ENCODE assay signal across 18 cellular contexts in genomic region chr4:161160718-161161117, GRCh38.
DNase-seq lines count a peak whose midpoint lies in the region; ATAC-seq and TF ChIP-seq lines count a peak whose summit lies in the region.
"Had no signal": no experiment of that assay in that cellular context is flagged by ENCODE, and none has a peak within 500 bp of the region (broad histone marks: within the 10 kb centered on the region; RNA-seq: fewer than 3 reads in every experiment).

No MANE protein-coding gene starts in this region.

- H3K4me3 ChIP-seq in neural progenitor cell (no peak overlapping the region), colonic mucosa (no peak overlapping the region)
- H3K4me3 ChIP-seq: BLaER1 treated with 17β-estradiol and CSF1 and Interleukin-3, amounts not matched to agents 10 nM and 100 nM had no signal

- POLR2A ChIA-PET in WTC11 (lab: Charles Lee) = no interaction called here

- H3K27me3 Mint-ChIP-seq in WTC11 (ENCODE audit: low read depth) (no peaks in the 10 kb centered on the region), neural progenitor cell (ENCODE audit: insufficient read depth, low read depth) (peaks cover 2% of the 10 kb centered on the region)
- H3K27me3 Mint-ChIP-seq: CD4-positive, alpha-beta T cell; CD8-positive, alpha-beta memory T cell had no signal

- H3K36me3 Mint-ChIP-seq in WTC11 (no peaks in the 10 kb centered on the region), neural progenitor cell (no peaks in the 10 kb centered on the region)
- H3K36me3 Mint-ChIP-seq: CD14-positive monocyte; CD8-positive, alpha-beta memory T cell had no signal

- H4K20me1 ChIP-seq in neural progenitor cell (ENCODE audit: low read depth) = no peaks in the 10 kb centered on the region
- H4K20me1 ChIP-seq: BLaER1 treated with 17β-estradiol and CSF1 and Interleukin-3, amounts not matched to agents 10 nM and 100 nM had no signal

- TF ChIP-seq CTCF in WTC11 (IDR thresholded peaks at IDR 0.05) = no peak
- no peak for TF ChIP-seq CTCF in neural progenitor cell (IDR thresholded peaks at IDR 0.05)
- no peak for TF ChIP-seq CTCF in colonic mucosa (IDR thresholded peaks at IDR 0.05)

- H3K27me3 ChIP-seq in neural progenitor cell (no peaks in the 10 kb centered on the region), colonic mucosa (no peaks in the 10 kb centered on the region)
- H3K27me3 ChIP-seq: BE2C; BLaER1 treated with 17β-estradiol and CSF1 and Interleukin-3, amounts not matched to agents 10 nM and 100 nM had no signal

- peaks cover 38% of the 10 kb centered on the region for H3K4me1 Mint-ChIP-seq in WTC11
- no peaks in the 10 kb centered on the region for H3K4me1 Mint-ChIP-seq in neural progenitor cell
- H3K4me1 Mint-ChIP-seq: CD14-positive monocyte; CD8-positive, alpha-beta memory T cell had no signal

- H3K4me1 ChIP-seq in neural progenitor cell = peaks cover 10% of the 10 kb centered on the region
- no peaks in the 10 kb centered on the region for H3K4me1 ChIP-seq in colonic mucosa
- H3K4me1 ChIP-seq: BE2C; BLaER1 treated with 17β-estradiol and CSF1 and Interleukin-3, amounts not matched to agents 10 nM and 100 nM had no signal

- H3K36me3 ChIP-seq in neural progenitor cell (no peaks in the 10 kb centered on the region), colonic mucosa (no peaks in the 10 kb centered on the region)
- H3K36me3 ChIP-seq: BE2C; BLaER1 treated with 17β-estradiol and CSF1 and Interleukin-3, amounts not matched to agents 10 nM and 100 nM had no signal

- H3K4me3 Mint-ChIP-seq in WTC11 (no peak overlapping the region), neural progenitor cell (no peak overlapping the region)
- H3K4me3 Mint-ChIP-seq: CD14-positive monocyte; CD4-positive, alpha-beta T cell; CD8-positive, alpha-beta memory T cell had no signal

- CTCF ChIA-PET in WTC11 (lab: Charles Lee) = interaction anchor here (0.9 kb wide), 1 partner anchor 28 kb away, joined by 3 read pairs; no protein-coding TSS in a partner anchor

- H2AFZ ChIP-seq in neural progenitor cell (replicated peaks) = no peak overlapping the region

- H3K27ac Mint-ChIP-seq in WTC11 (no peak overlapping the region), neural progenitor cell (no peak overlapping the region)
- H3K27ac Mint-ChIP-seq: CD14-positive monocyte; CD4-positive, alpha-beta T cell had no signal

- H3K9ac ChIP-seq in neural progenitor cell (no peak overlapping the region), colonic mucosa (ENCODE audit: low read depth in 2 of 2, low read length in 2 of 2) (no peak overlapping the region)
- H3K9ac ChIP-seq: BLaER1 treated with 17β-estradiol and CSF1 and Interleukin-3, amounts not matched to agents 10 nM and 100 nM had no signal

- DNase-seq in NCI-H82 (lab: John Stamatoyannopoulos, UW) = peak; percentile 63
- no peak for DNase-seq in NCI-H82 treated with DMSO at 0.1 percent for 48 hours (lab: John Stamatoyannopoulos, UW; ENCODE audit: unreplicated experiment)
- DNase-seq in WTC11 (ENCODE audit: low spot score) = no peak
- peak; percentile 19 for DNase-seq in neural progenitor cell (ENCODE audit: low spot score)
- no peak for DNase-seq in colonic mucosa
- DNase-seq: ACHN; AML-193; BE2C; CD4-positive, alpha-beta T cell; CD8-positive, alpha-beta memory T cell; DMS153; DND-41; H7; HCEC 1CT had no signal

- no peak overlapping the region for H3K4me2 ChIP-seq in neural progenitor cell
- H3K4me2 ChIP-seq: BLaER1 treated with 17β-estradiol and CSF1 and Interleukin-3, amounts not matched to agents 10 nM and 100 nM had no signal

- ATAC-seq in WTC11 (peak; percentile 82), HG02763 (IDR thresholded peaks at IDR 0.05; ENCODE audit: unreplicated experiment) (no peak)

- no peaks in the 10 kb centered on the region for H3F3A ChIP-seq in neural progenitor cell (ENCODE audit: low read depth)

- H3K27ac ChIP-seq in neural progenitor cell (no peak overlapping the region), colonic mucosa (no peak overlapping the region)
- H3K27ac ChIP-seq: 22Rv1; BLaER1 treated with 17β-estradiol and CSF1 and Interleukin-3, amounts not matched to agents 10 nM and 100 nM had no signal

- H3K9me3 ChIP-seq in neural progenitor cell (ENCODE audit: low read depth) (no peaks in the 10 kb centered on the region), colonic mucosa (no peaks in the 10 kb centered on the region)
- H3K9me3 ChIP-seq: BE2C; BLaER1 treated with 17β-estradiol and CSF1 and Interleukin-3, amounts not matched to agents 10 nM and 100 nM had no signal

- H3K9me3 Mint-ChIP-seq in WTC11 = no peaks in the 10 kb centered on the region
- no peaks in the 10 kb centered on the region for H3K9me3 Mint-ChIP-seq in neural progenitor cell
- H3K9me3 Mint-ChIP-seq: CD4-positive, alpha-beta T cell had no signal

- intact Hi-C loops in colonic mucosa (cut with DNase I) = no loop called here

- no peaks in the 10 kb centered on the region for H3K79me2 ChIP-seq in neural progenitor cell (ENCODE audit: low read depth)

TF ChIP-seq in WTC11, 78 proteins besides CTCF, POLR2A, EP300 and RAD21:
- no peak for TF ChIP-seq E2F1 (CRISPR knock-in tag; IDR thresholded peaks at IDR 0.05)
- no peak for TF ChIP-seq EMX1 (CRISPR knock-in tag; IDR thresholded peaks at IDR 0.05)
- TF ChIP-seq ELF4 (CRISPR knock-in tag; IDR thresholded peaks at IDR 0.05; ENCODE audit: low read depth) = no peak
- no peak for TF ChIP-seq ZNF219 (CRISPR knock-in tag; IDR thresholded peaks at IDR 0.05; ENCODE audit: borderline replicate concordance)
- TF ChIP-seq NR1H2 (CRISPR knock-in tag; IDR thresholded peaks at IDR 0.05) = no peak
- TF ChIP-seq E2F4 (CRISPR knock-in tag; IDR thresholded peaks at IDR 0.05; ENCODE audit: borderline replicate concordance, low read depth) = no peak
- no peak for TF ChIP-seq NR2C2 (CRISPR knock-in tag; IDR thresholded peaks at IDR 0.05)
- TF ChIP-seq MYBL2 (CRISPR knock-in tag; IDR thresholded peaks at IDR 0.05) = no peak
- TF ChIP-seq CBFB (CRISPR knock-in tag; IDR thresholded peaks at IDR 0.05; ENCODE audit: low read depth) = no peak
- no peak for TF ChIP-seq ZNF512 (CRISPR knock-in tag; IDR thresholded peaks at IDR 0.05; ENCODE audit: borderline replicate concordance)
- no peak for TF ChIP-seq TP53 (CRISPR knock-in tag; IDR thresholded peaks at IDR 0.05)
- TF ChIP-seq SP1 (CRISPR knock-in tag; conservative IDR thresholded peaks at IDR 0.05) = no peak
- no peak for TF ChIP-seq ZNF138 (CRISPR knock-in tag; conservative IDR thresholded peaks at IDR 0.05)
- TF ChIP-seq FOXP1 (CRISPR knock-in tag; IDR thresholded peaks at IDR 0.05; ENCODE audit: borderline replicate concordance) = no peak
- no peak for TF ChIP-seq ZNF671 (CRISPR knock-in tag; IDR thresholded peaks at IDR 0.05)
- no peak for TF ChIP-seq ZNF121 (CRISPR knock-in tag; IDR thresholded peaks at IDR 0.05)
- no peak for TF ChIP-seq ERG (CRISPR knock-in tag; IDR thresholded peaks at IDR 0.05)
- no peak for TF ChIP-seq IRF1 (CRISPR knock-in tag; IDR thresholded peaks at IDR 0.05)
- no peak for TF ChIP-seq RORB (CRISPR knock-in tag; IDR thresholded peaks at IDR 0.05)
TF ChIP-seq in WTC11: peak in this region for 0.

Comparison
In these comparisons a context has a peak if more than half of its experiments do, and no peak if none do; other contexts are left out.
1. DNase-seq: peak in NCI-H82 (single experiment) and neural progenitor cell (single experiment); none in NCI-H82 treated with DMSO at 0.1 percent for 48 hours (single experiment), WTC11 (single experiment) and colonic mucosa (single experiment).